1 cellular context compared by ENCODE assay signal in genomic region chr6:29810371-29810770, GRCh38.
TF ChIP-seq lines count a peak whose summit lies in the region.

No MANE protein-coding gene starts in this region.

TF ChIP-seq in GM23338, 12 proteins besides CTCF, POLR2A, EP300 and RAD21 (continued from another document):
- TF ChIP-seq, protein P1, sequence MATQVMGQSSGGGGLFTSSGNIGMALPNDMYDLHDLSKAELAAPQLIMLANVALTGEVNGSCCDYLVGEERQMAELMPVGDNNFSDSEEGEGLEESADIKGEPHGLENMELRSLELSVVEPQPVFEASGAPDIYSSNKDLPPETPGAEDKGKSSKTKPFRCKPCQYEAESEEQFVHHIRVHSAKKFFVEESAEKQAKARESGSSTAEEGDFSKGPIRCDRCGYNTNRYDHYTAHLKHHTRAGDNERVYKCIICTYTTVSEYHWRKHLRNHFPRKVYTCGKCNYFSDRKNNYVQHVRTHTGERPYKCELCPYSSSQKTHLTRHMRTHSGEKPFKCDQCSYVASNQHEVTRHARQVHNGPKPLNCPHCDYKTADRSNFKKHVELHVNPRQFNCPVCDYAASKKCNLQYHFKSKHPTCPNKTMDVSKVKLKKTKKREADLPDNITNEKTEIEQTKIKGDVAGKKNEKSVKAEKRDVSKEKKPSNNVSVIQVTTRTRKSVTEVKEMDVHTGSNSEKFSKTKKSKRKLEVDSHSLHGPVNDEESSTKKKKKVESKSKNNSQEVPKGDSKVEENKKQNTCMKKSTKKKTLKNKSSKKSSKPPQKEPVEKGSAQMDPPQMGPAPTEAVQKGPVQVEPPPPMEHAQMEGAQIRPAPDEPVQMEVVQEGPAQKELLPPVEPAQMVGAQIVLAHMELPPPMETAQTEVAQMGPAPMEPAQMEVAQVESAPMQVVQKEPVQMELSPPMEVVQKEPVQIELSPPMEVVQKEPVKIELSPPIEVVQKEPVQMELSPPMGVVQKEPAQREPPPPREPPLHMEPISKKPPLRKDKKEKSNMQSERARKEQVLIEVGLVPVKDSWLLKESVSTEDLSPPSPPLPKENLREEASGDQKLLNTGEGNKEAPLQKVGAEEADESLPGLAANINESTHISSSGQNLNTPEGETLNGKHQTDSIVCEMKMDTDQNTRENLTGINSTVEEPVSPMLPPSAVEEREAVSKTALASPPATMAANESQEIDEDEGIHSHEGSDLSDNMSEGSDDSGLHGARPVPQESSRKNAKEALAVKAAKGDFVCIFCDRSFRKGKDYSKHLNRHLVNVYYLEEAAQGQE (IDR thresholded peaks at IDR 0.05; ENCODE audit: unreplicated experiment) = no peak
- TF ChIP-seq, protein P2, sequence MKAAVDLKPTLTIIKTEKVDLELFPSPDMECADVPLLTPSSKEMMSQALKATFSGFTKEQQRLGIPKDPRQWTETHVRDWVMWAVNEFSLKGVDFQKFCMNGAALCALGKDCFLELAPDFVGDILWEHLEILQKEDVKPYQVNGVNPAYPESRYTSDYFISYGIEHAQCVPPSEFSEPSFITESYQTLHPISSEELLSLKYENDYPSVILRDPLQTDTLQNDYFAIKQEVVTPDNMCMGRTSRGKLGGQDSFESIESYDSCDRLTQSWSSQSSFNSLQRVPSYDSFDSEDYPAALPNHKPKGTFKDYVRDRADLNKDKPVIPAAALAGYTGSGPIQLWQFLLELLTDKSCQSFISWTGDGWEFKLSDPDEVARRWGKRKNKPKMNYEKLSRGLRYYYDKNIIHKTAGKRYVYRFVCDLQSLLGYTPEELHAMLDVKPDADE (IDR thresholded peaks at IDR 0.05) = no peak
- no peak for TF ChIP-seq EZH2 (IDR thresholded peaks at IDR 0.05; ENCODE audit: low read depth, unreplicated experiment)
